In the genomic region with DNA sequence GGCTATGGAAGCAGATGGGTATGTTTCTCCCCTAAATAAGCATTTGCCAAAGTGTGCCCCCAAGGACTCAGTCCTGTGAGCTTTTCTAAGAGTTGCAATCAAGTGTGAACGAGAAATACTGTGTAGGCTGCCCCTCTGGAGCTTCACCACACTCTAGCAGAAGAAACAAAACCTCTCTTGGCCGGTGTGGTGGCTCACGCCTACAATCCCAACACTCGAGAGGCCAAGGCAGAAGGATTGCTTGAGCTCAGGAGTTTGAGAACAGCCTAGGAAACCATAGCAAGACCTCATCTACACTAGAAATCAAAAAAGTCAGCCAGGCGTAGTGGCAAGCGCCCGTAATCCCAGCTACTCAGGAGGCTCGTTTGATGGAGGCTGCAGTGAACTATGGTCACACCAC, we compare ENCODE assay signal across 24 cellular contexts. TPM values are rescaled to one million over a fixed set of nuclear protein-coding genes. Genes with fewer than 3 reads are reported as not detected.
DNase-seq lines count a peak whose midpoint lies in the region; ATAC-seq, FAIRE-seq and TF ChIP-seq lines count a peak whose summit lies in the region.
"Had no signal": no experiment of that assay in that cellular context is flagged by ENCODE, and none has a peak within 500 bp of the region (broad histone marks: within the 10 kb centered on the region; RNA-seq: fewer than 3 reads in every experiment).

No MANE protein-coding gene starts in this region.

- 93% methylated on average over 8 of the region's 8 CpGs for WGBS in A549 (ENCODE audit: missing lambda C conversion rate)
- 94 to 97% methylated on average over 8 of the region's 8 CpGs for WGBS in body of pancreas, 2 donors

- peak overlapping the region; percentile 79; the same call in 1 of the 3 replicates for H3K4me2 ChIP-seq in A549
- peak overlapping the region; percentile 60; the same call in 1 of the 2 replicates for H3K4me2 ChIP-seq in KMS-11
- H3K4me2 ChIP-seq: GM23338 had no signal

- H3K9me3 ChIP-seq in A549: no peaks in the 10 kb centered on the region
- no peaks in the 10 kb centered on the region for H3K9me3 ChIP-seq in body of pancreas
- H3K9me3 ChIP-seq in neutrophil: no peaks in the 10 kb centered on the region
- H3K9me3 ChIP-seq: heart right ventricle, tibial nerve had no signal

- TF ChIP-seq EP300 in A549 (IDR thresholded peaks at IDR 0.05): no peak

- H3K27me3 ChIP-seq in KMS-11 (ENCODE audit: insufficient read depth, low read depth) (no peaks in the 10 kb centered on the region), body of pancreas (no peaks in the 10 kb centered on the region), neutrophil (no peaks in the 10 kb centered on the region)
- H3K27me3 ChIP-seq: cardiac muscle cell, heart right ventricle, tibial nerve had no signal

- intact Hi-C loops in body of pancreas (cut with DNase I): no loop called here

- no peak for TF ChIP-seq RAD21 in A549 (conservative IDR thresholded peaks at IDR 0.05 in 1 of 2, IDR thresholded peaks at IDR 0.05 in 1 of 2)

- POLR2A ChIA-PET in A549 (lab: Yijun Ruan, JAX): no interaction called here

- H3K79me2 ChIP-seq in KMS-11 (ENCODE audit: insufficient read depth, low read depth): peaks cover 83% of the 10 kb centered on the region

- H3K4me1 ChIP-seq in A549: peaks cover 60% of the 10 kb centered on the region
- H3K4me1 ChIP-seq in KMS-11 (ENCODE audit: low read depth, poor library complexity, severe bottlenecking): peaks cover 93% of the 10 kb centered on the region
- H3K4me1 ChIP-seq in body of pancreas: peaks cover 68% of the 10 kb centered on the region
- H3K4me1 ChIP-seq in neutrophil (ENCODE audit: control insufficient read depth in 1 of 2, insufficient read depth in 1 of 2, low read depth in 1 of 2, low read length in 1 of 2): peaks cover 91 to 95% of the 10 kb centered on the region in 2 experiments

- no peaks in the 10 kb centered on the region for H4K20me1 ChIP-seq in KMS-11 (ENCODE audit: insufficient read depth)

- DNase-seq in A549 (ENCODE audit: low read depth in 1 of 2, low spot score in 1 of 2): no peak
- no peak for DNase-seq in body of pancreas
- no peak for DNase-seq in AG08396 (ENCODE audit: low spot score)
- no peak for DNase-seq in NCI-H1694 treated with DMSO at 0.1 percent for 48 hours (lab: John Stamatoyannopoulos, UW)
- DNase-seq in GM19238 (ENCODE audit: insufficient read length, low spot score): no peak
- DNase-seq: ACHN; activated CD4-positive, alpha-beta T cell treated with anti-CD3 and anti-CD28 coated beads, Interleukin-2, amount 50 U/mL, for 4 hours; activated naive CD8-positive, alpha-beta T cell treated with anti-CD3 and anti-CD28 coated beads, Interleukin-2, amount 10 ng/mL, durations not matched to agents 7 days and 5 days; activated T-cell treated with anti-CD3 and anti-CD28 coated beads, Interleukin-2, amount 50 U/mL, for 1 hour; COR-L47; effector CD4-positive, alpha-beta T cell; heart right ventricle; NCI-H1930; NCI-H510A treated with DMSO at 0.1 percent for 48 hours; stimulated activated CD4-positive, alpha-beta T cell treated with anti-CD3 and anti-CD28 coated beads, Interleukin-4, amount 100 ng/mL, for 1 hour; stimulated activated CD8-positive, alpha-beta memory T cell treated with anti-CD3 and anti-CD28 coated beads, Interleukin-4, amount 100 ng/mL, for 48 hours had no signal

- no peak overlapping the region for H3K9ac ChIP-seq in KMS-11

- no peak overlapping the region for H2AFZ ChIP-seq in KMS-11 (ENCODE audit: low read depth)
- H2AFZ ChIP-seq: GM23338 had no signal

- TF ChIP-seq POLR2A in A549 (IDR thresholded peaks at IDR 0.05; ENCODE audit: low read length) (no peak), body of pancreas (IDR thresholded peaks at IDR 0.05) (no peak)

- no peak overlapping the region for H3K4me3 ChIP-seq in A549
- no peak overlapping the region for H3K4me3 ChIP-seq in KMS-11 (IDR thresholded peaks at IDR 0.05; ENCODE audit: insufficient read depth, low read depth, low read length)
- H3K4me3 ChIP-seq in body of pancreas: no peak overlapping the region
- H3K4me3 ChIP-seq in neutrophil (ENCODE audit: low read depth in 1 of 2, low read length in 1 of 2): peak overlapping the region; percentile 2 to 66
- H3K4me3 ChIP-seq: cardiac muscle cell, GM12878, GM23338, heart right ventricle, tibial nerve had no signal

- ATAC-seq in A549: no peak
- no peak for ATAC-seq in body of pancreas
- ATAC-seq in HG02571 (IDR thresholded peaks at IDR 0.05; ENCODE audit: unreplicated experiment): no peak
- ATAC-seq: GM12878, GM23338, heart right ventricle, sciatic nerve had no signal

- no peaks in the 10 kb centered on the region for H3K36me3 ChIP-seq in KMS-11 (ENCODE audit: insufficient read depth)
- H3K36me3 ChIP-seq in body of pancreas (replicated peaks in 1 of 2; ENCODE audit: insufficient read depth in 1 of 2, low read depth in 2 of 2): no peaks in the 10 kb centered on the region
- H3K36me3 ChIP-seq in neutrophil: no peaks in the 10 kb centered on the region
- H3K36me3 ChIP-seq: cardiac muscle cell, heart right ventricle, tibial nerve had no signal

- H3K27ac ChIP-seq in A549 (peak overlapping the region; percentile 23 to 84; a peak in 4 of 6 replicates), KMS-11 (peak overlapping the region; percentile 89; the same call in 1 of the 2 replicates), body of pancreas (peak overlapping the region; percentile 93 to 99 (median 98)), neutrophil (peak overlapping the region; percentile 98)
- H3K27ac ChIP-seq: cardiac muscle cell had no signal

- TF ChIP-seq CTCF in A549 (IDR thresholded peaks at IDR 0.05): no peak
- no peak for TF ChIP-seq CTCF in KMS-11 (conservative IDR thresholded peaks at IDR 0.05; ENCODE audit: low read depth, low read length)
- no peak for TF ChIP-seq CTCF in body of pancreas (IDR thresholded peaks at IDR 0.05)
- TF ChIP-seq CTCF in neutrophil (IDR thresholded peaks at IDR 0.05): no peak

- CTCF ChIA-PET in A549 (lab: Yijun Ruan, JAX): interaction anchor here (1.0 to 8.0 kb wide), 6 partner anchors 9 to 93 kb away, joined by 3 to 51 read pairs (median 7); no protein-coding TSS in a partner anchor

- no peak for FAIRE-seq in A549 (lab: Jason Lieb, UNC)
- FAIRE-seq: GM12878 had no signal

TF ChIP-seq in A549, 52 proteins besides CTCF, POLR2A, EP300 and RAD21 (continues in another document):
- TF ChIP-seq HEYL (CRISPR knock-in tag; IDR thresholded peaks at IDR 0.05): no peak
- no peak for TF ChIP-seq BHLHE40 (IDR thresholded peaks at IDR 0.05; ENCODE audit: low read depth, low read length)
- no peak for TF ChIP-seq KDM5A (IDR thresholded peaks at IDR 0.05)
- no peak for TF ChIP-seq JUN (IDR thresholded peaks at IDR 0.05)
- TF ChIP-seq, protein P1, sequence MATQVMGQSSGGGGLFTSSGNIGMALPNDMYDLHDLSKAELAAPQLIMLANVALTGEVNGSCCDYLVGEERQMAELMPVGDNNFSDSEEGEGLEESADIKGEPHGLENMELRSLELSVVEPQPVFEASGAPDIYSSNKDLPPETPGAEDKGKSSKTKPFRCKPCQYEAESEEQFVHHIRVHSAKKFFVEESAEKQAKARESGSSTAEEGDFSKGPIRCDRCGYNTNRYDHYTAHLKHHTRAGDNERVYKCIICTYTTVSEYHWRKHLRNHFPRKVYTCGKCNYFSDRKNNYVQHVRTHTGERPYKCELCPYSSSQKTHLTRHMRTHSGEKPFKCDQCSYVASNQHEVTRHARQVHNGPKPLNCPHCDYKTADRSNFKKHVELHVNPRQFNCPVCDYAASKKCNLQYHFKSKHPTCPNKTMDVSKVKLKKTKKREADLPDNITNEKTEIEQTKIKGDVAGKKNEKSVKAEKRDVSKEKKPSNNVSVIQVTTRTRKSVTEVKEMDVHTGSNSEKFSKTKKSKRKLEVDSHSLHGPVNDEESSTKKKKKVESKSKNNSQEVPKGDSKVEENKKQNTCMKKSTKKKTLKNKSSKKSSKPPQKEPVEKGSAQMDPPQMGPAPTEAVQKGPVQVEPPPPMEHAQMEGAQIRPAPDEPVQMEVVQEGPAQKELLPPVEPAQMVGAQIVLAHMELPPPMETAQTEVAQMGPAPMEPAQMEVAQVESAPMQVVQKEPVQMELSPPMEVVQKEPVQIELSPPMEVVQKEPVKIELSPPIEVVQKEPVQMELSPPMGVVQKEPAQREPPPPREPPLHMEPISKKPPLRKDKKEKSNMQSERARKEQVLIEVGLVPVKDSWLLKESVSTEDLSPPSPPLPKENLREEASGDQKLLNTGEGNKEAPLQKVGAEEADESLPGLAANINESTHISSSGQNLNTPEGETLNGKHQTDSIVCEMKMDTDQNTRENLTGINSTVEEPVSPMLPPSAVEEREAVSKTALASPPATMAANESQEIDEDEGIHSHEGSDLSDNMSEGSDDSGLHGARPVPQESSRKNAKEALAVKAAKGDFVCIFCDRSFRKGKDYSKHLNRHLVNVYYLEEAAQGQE (IDR thresholded peaks at IDR 0.05): no peak
- no peak for TF ChIP-seq CBX2 (IDR thresholded peaks at IDR 0.05; ENCODE audit: borderline replicate concordance, low read depth)
- TF ChIP-seq MAZ (IDR thresholded peaks at IDR 0.05; ENCODE audit: borderline replicate concordance, low read depth, low read length): no peak
- no peak for TF ChIP-seq FOXS1 (CRISPR knock-in tag; IDR thresholded peaks at IDR 0.05)
- TF ChIP-seq PHF8 (IDR thresholded peaks at IDR 0.05; ENCODE audit: borderline replicate concordance, low read depth): no peak
- TF ChIP-seq NFE2L2 (conservative IDR thresholded peaks at IDR 0.05; ENCODE audit: low read length): no peak
- TF ChIP-seq CHD4 (IDR thresholded peaks at IDR 0.05; ENCODE audit: borderline replicate concordance): no peak

RNA-seq across cellular contexts. Expression of a gene that starts 9.8 kb away (rescaled TPM):
- polyA plus RNA-seq in A549 (2011; rRNA removed) (14.4 and 18.6 TPM in 2 replicates), A549 (2017; fragmentation: RNase III; extraction: RNeasy Plus Mini Kit Qiagen cat#74134 plus additional on column Dnase treatment) (16.0 to 17.0 TPM (median 16.2 TPM) in 3 replicates)
- polyA plus RNA-seq in A549 (2012; cell fraction: cytosol; rRNA removed): 21.2 and 21.5 TPM in 2 replicates
- 27.6 and 29.8 TPM in 2 replicates for polyA plus RNA-seq in A549 (2012; cell fraction: nucleus; rRNA removed)
- 12.1 and 14.6 TPM in 2 replicates for polyA minus RNA-seq in A549 (2011; rRNA and poly(A)+ RNA removed)
- total RNA-seq in body of pancreas: 10 to 100 TPM; 18.7 to 46.8 TPM

RNA-seq across cellular contexts. Expression of a gene that starts 50.9 kb away (rescaled TPM):
- 9.0 and 10.3 TPM in 2 replicates for polyA plus RNA-seq in A549 (2011; rRNA removed)
- polyA plus RNA-seq in A549 (2012; cell fraction: cytosol; rRNA removed): 14.6 and 16.8 TPM in 2 replicates
- polyA plus RNA-seq in A549 (2012; cell fraction: nucleus; rRNA removed): 85.5 and 100 TPM in 2 replicates
- polyA plus RNA-seq in A549 (2017; fragmentation: RNase III; extraction: RNeasy Plus Mini Kit Qiagen cat#74134 plus additional on column Dnase treatment): 9.1 to 11.2 TPM (median 10.6 TPM) in 3 replicates
- 18.0 and 19.9 TPM in 2 replicates for polyA minus RNA-seq in A549 (2011; rRNA and poly(A)+ RNA removed)
- 100 to 1,000 TPM; 111 to 183 TPM for total RNA-seq in body of pancreas

Comparison
In these comparisons a context has a peak if more than half of its experiments do, and no peak if none do; other contexts are left out.
1. H3K4me3 ChIP-seq: peak in neutrophil (2 of 2); none in A549 (single experiment), KMS-11 (single experiment) and body of pancreas (0 of 2).
2. Peak in every context shown above with its lines, with median percentiles within 50 percentile points of each other: H3K27ac ChIP-seq.